22 cellular contexts compared by ENCODE assay signal in genomic region chr1:202063093-202063492, GRCh38. TPM values are rescaled to one million over a fixed set of nuclear protein-coding genes. Genes with fewer than 3 reads are reported as not detected.
DNase-seq lines count a peak whose midpoint lies in the region; ATAC-seq, FAIRE-seq and TF ChIP-seq lines count a peak whose summit lies in the region.
"Had no signal": no experiment of that assay in that cellular context is flagged by ENCODE, and none has a peak within 500 bp of the region (broad histone marks: within the 10 kb centered on the region; RNA-seq: fewer than 3 reads in every experiment).

No MANE protein-coding gene starts in this region.

- H3K27me3 ChIP-seq in WERI-Rb-1 (ENCODE audit: insufficient read depth, low read depth, severe bottlenecking) (no peaks in the 10 kb centered on the region), small intestine (ENCODE audit: control insufficient read depth in 2 of 2, insufficient read depth in 2 of 2, low read length in 2 of 2) (peaks cover 0 to 2% of the 10 kb centered on the region in 2 donors)
- H3K27me3 ChIP-seq: colonic mucosa, gastroesophageal sphincter, upper lobe of right lung had no signal

- H3K27ac Mint-ChIP-seq in type B pancreatic cell, result peak overlapping the region; percentile 68
- H3K27ac Mint-ChIP-seq: activated CD4-positive, alpha-beta T cell treated with anti-CD3 and anti-CD28 coated beads, Interleukin-2, amount 10 ng/mL, durations not matched to agents 24 days and 14 days; stimulated activated naive CD8-positive, alpha-beta T cell treated with anti-CD3 and anti-CD28 coated beads, Interleukin-15, amount 100 ng/mL, for 72 hours had no signal

- H3K9me3 ChIP-seq in WERI-Rb-1 (ENCODE audit: severe bottlenecking) (no peaks in the 10 kb centered on the region), small intestine (ENCODE audit: control insufficient read depth, low read depth) (no peaks in the 10 kb centered on the region)
- H3K9me3 ChIP-seq: colonic mucosa, gastroesophageal sphincter, lower lobe of right lung, upper lobe of right lung had no signal

- ATAC-seq in HG03432 (IDR thresholded peaks at IDR 0.05; ENCODE audit: unreplicated experiment), result no peak
- ATAC-seq in GM18858 (IDR thresholded peaks at IDR 0.05; ENCODE audit: unreplicated experiment), result no peak
- ATAC-seq: gastroesophageal sphincter; lower lobe of right lung; stimulated activated naive CD8-positive, alpha-beta T cell treated with anti-CD3 and anti-CD28 coated beads, Interleukin-15, amount 100 ng/mL, for 72 hours; upper lobe of right lung had no signal

- 30 to 55% (median 33%) methylated on average over 1 of the region's 1 CpG for WGBS in small intestine, 3 donors

- peak; percentile 65 for DNase-seq in DMS53 (lab: John Stamatoyannopoulos, UW)
- no peak for DNase-seq in DMS53 treated with DMSO at 0.1 percent for 48 hours (lab: John Stamatoyannopoulos, UW; ENCODE audit: unreplicated experiment)
- no peak for DNase-seq in WERI-Rb-1
- DNase-seq in foreskin melanocyte, result peak; percentile 11
- DNase-seq in type B pancreatic cell (ENCODE audit: extremely low spot score, unreplicated experiment), result no peak
- DNase-seq in small intestine, result no peak
- DNase-seq: activated CD4-positive, alpha-beta T cell treated with anti-CD3 and anti-CD28 coated beads, Interleukin-2, amount 10 ng/mL, durations not matched to agents 24 days and 14 days; activated CD8-positive, alpha-beta memory T cell treated with anti-CD3 and anti-CD28 coated beads, Interleukin-2, amount 50 U/mL, for 48 hours; activated gamma-delta T cell treated with Interleukin-2 at 50 U/mL for 16 hours; anterior cingulate cortex; C1 segment of cervical spinal cord; colonic mucosa; DMS153; lower lobe of right lung; NCI-H1105 treated with DMSO at 0.1 percent for 48 hours; stimulated activated naive CD8-positive, alpha-beta T cell treated with anti-CD3 and anti-CD28 coated beads, Interleukin-15, amount 100 ng/mL, for 72 hours; upper lobe of right lung had no signal

- no peaks in the 10 kb centered on the region for H3K4me1 ChIP-seq in small intestine (ENCODE audit: control insufficient read depth in 2 of 2, insufficient read depth in 1 of 2, low read depth in 1 of 2, low read length in 1 of 2)
- H3K4me1 ChIP-seq: colonic mucosa, gastroesophageal sphincter, lower lobe of right lung, upper lobe of right lung had no signal

- H3K36me3 Mint-ChIP-seq in type B pancreatic cell, result no peaks in the 10 kb centered on the region

- H3K4me1 Mint-ChIP-seq in type B pancreatic cell (ENCODE audit: unreplicated experiment), result peaks cover 10% of the 10 kb centered on the region
- H3K4me1 Mint-ChIP-seq: activated CD4-positive, alpha-beta T cell treated with anti-CD3 and anti-CD28 coated beads, Interleukin-2, amount 10 ng/mL, durations not matched to agents 24 days and 14 days; stimulated activated naive CD8-positive, alpha-beta T cell treated with anti-CD3 and anti-CD28 coated beads, Interleukin-15, amount 100 ng/mL, for 72 hours had no signal

- no peak for FAIRE-seq in small intestine (lab: Jason Lieb, UNC)
- FAIRE-seq: endothelial cell of umbilical vein had no signal

- H3K9me3 Mint-ChIP-seq in type B pancreatic cell, result no peaks in the 10 kb centered on the region
- H3K9me3 Mint-ChIP-seq: activated CD4-positive, alpha-beta T cell treated with anti-CD3 and anti-CD28 coated beads, Interleukin-2, amount 10 ng/mL, durations not matched to agents 24 days and 14 days; stimulated activated naive CD8-positive, alpha-beta T cell treated with anti-CD3 and anti-CD28 coated beads, Interleukin-15, amount 100 ng/mL, for 72 hours had no signal

- TF ChIP-seq CTCF in WERI-Rb-1 (IDR thresholded peaks at IDR 0.05; ENCODE audit: low read depth, low read length) (no peak), type B pancreatic cell (conservative IDR thresholded peaks at IDR 0.05) (no peak)

- H3K36me3 ChIP-seq in WERI-Rb-1 (no peaks in the 10 kb centered on the region; the same call in 1 of the 2 replicates), small intestine (ENCODE audit: control insufficient read depth in 2 of 2, insufficient read depth in 2 of 2, low read length in 2 of 2) (no peaks in the 10 kb centered on the region)
- H3K36me3 ChIP-seq: colonic mucosa, gastroesophageal sphincter, lower lobe of right lung, upper lobe of right lung had no signal

- no peak overlapping the region for H3K4me3 Mint-ChIP-seq in type B pancreatic cell
- H3K4me3 Mint-ChIP-seq: activated CD4-positive, alpha-beta T cell treated with anti-CD3 and anti-CD28 coated beads, Interleukin-2, amount 10 ng/mL, durations not matched to agents 24 days and 14 days; stimulated activated naive CD8-positive, alpha-beta T cell treated with anti-CD3 and anti-CD28 coated beads, Interleukin-15, amount 100 ng/mL, for 72 hours had no signal

- H3K4me3 ChIP-seq in WERI-Rb-1 (ENCODE audit: low read depth, low read length) (no peak overlapping the region), small intestine (ENCODE audit: low read depth in 1 of 2, low read length in 2 of 2) (no peak overlapping the region)
- H3K4me3 ChIP-seq: colonic mucosa, gastroesophageal sphincter, lower lobe of right lung, upper lobe of right lung had no signal

- H3K27me3 Mint-ChIP-seq in type B pancreatic cell, result no peaks in the 10 kb centered on the region
- H3K27me3 Mint-ChIP-seq: activated CD4-positive, alpha-beta T cell treated with anti-CD3 and anti-CD28 coated beads, Interleukin-2, amount 10 ng/mL, durations not matched to agents 24 days and 14 days had no signal

- peak overlapping the region; percentile 23 for H3K27ac ChIP-seq in WERI-Rb-1
- no peak overlapping the region for H3K27ac ChIP-seq in small intestine (ENCODE audit: low read depth in 1 of 2, low read length in 1 of 2)
- H3K27ac ChIP-seq: 22Rv1, colonic mucosa, gastroesophageal sphincter, lower lobe of right lung, upper lobe of right lung had no signal

RNA-seq across cellular contexts. Expression of gene ELF3, which starts 52.7 kb away (rescaled TPM):
- 237 and 498 TPM in 2 replicates for total RNA-seq in type B pancreatic cell (ENCODE audit: low replicate concordance)
- 100 to 1,000 TPM; 261 to 487 (median 395) TPM for polyA plus RNA-seq in small intestine

RNA-seq across cellular contexts. Expression of gene GPR37L1, which starts 59.6 kb away (rescaled TPM):
- total RNA-seq in type B pancreatic cell (ENCODE audit: low replicate concordance), result 0.12 and 0.24 TPM in 2 replicates
- polyA plus RNA-seq in small intestine, result under 1 TPM in 2 of 3 donors, not detected in 1; 0.22 to 0.37 TPM
- total RNA-seq: activated CD4-positive, alpha-beta T cell treated with anti-CD3 and anti-CD28 coated beads, Interleukin-2, amount 10 ng/mL, durations not matched to agents 24 days and 14 days; endothelial cell of umbilical vein had no signal
- polyA plus RNA-seq: endothelial cell of umbilical vein had no signal

Comparison
In these comparisons a context has a peak if more than half of its experiments do, and no peak if none do; other contexts are left out.
1. DNase-seq: peak in DMS53 (single experiment) and foreskin melanocyte (single experiment); none in DMS53 treated with DMSO at 0.1 percent for 48 hours (single experiment), WERI-Rb-1 (single experiment), type B pancreatic cell (single experiment) and small intestine (single experiment).